8 cellular contexts compared by ENCODE assay signal in the genomic region with DNA sequence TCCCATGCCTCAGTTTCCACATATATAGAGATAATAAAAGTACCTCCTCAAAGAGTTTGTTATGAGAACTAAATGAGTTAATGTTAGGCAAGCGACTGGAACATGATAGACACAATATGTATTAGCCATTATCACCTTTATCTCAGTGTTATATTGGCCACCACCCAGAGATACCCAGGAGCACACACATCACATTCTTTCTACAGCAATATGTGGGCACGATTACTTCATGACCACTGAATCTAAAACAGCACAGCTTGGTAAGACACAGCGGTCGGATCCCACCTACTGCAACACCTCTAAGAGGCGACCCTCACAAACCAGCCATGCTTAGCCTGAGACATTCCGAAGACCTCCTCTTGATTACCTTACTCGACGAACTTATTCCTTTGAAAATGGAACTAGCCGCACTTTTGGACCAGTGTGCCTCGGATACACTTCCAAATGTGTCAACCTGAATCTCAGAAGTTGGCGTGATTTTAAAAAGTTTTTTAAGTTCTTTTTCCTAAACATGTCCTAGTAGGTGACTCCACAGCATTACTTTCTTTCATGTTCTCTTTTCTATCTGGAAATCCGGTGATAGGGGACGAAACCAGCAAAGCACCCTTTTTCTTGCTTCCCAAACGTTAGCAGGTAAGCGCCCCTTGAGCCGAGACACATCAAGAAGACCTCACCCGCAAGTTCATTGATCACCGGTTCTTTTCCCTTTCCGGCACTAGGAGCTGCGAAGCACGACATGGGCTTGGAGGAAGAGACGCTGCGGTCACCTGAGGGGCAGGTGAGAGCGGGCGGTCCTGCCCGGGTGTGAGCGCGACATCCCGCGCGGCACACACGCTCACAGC. TPM values are rescaled to one million over a fixed set of nuclear protein-coding genes. Genes with fewer than 3 reads are reported as not detected.
DNase-seq lines count a peak whose midpoint lies in the region; ATAC-seq and TF ChIP-seq lines count a peak whose summit lies in the region.

No MANE protein-coding gene starts in this region.

- H3K27ac ChIP-seq in ascending aorta (peak overlapping the region; percentile 65 to 66), tibial artery (peak overlapping the region; percentile 75 to 93)

- no peaks in the 10 kb centered on the region for H3K9me3 ChIP-seq in ascending aorta
- no peaks in the 10 kb centered on the region for H3K9me3 ChIP-seq in tibial artery

- peak overlapping the region; percentile 91 to 99 (median 98) for H3K4me3 Mint-ChIP-seq in IgD-negative memory B cell

- DNase-seq in DMS79 (lab: John Stamatoyannopoulos, UW) (peak; percentile 1), DMS79 treated with DMSO at 0.1 percent for 48 hours (lab: John Stamatoyannopoulos, UW) (no peak), ascending aorta (ENCODE audit: low spot score in 2 of 2) (no peak), left kidney (ENCODE audit: low read depth, low spot score) (peak; percentile 19), tibial artery (no peak), T1000 (lab: John Stamatoyannopoulos, UW) (no peak)

- H3K27me3 ChIP-seq in ascending aorta (no peaks in the 10 kb centered on the region), tibial artery (no peaks in the 10 kb centered on the region)

- intact Hi-C loops in ascending aorta (cut with DNase I), result loop anchor here (1.0 to 2.0 kb wide), 3 partner anchors 110 to 640 kb away; no protein-coding TSS in a partner anchor
- intact Hi-C loops in tibial artery (cut with DNase I; ENCODE audit: low total_unique reads), result loop anchor here (5.0 kb wide), 1 partner anchor 637 kb away; a partner anchor contains a TSS

- H3K9me3 Mint-ChIP-seq in IgD-negative memory B cell, result no peaks in the 10 kb centered on the region

- TF ChIP-seq CTCF in ascending aorta (IDR thresholded peaks at IDR 0.05) (no peak), tibial artery (IDR thresholded peaks at IDR 0.05) (no peak)

- peak overlapping the region; percentile 65 to 70 (median 65) for H3K27ac Mint-ChIP-seq in IgD-negative memory B cell

- H3K4me1 ChIP-seq in ascending aorta (peaks cover 0 to 7% of the 10 kb centered on the region in 2 donors), tibial artery (peaks cover 0 to 41% (median 17%) of the 10 kb centered on the region in 4 donors)

- peak overlapping the region; percentile 86 to 95 for H3K4me3 ChIP-seq in ascending aorta
- H3K4me3 ChIP-seq in tibial artery, result peak overlapping the region; percentile 89 to 97

- H3K36me3 ChIP-seq in ascending aorta (no peaks in the 10 kb centered on the region), tibial artery (no peaks in the 10 kb centered on the region)

- no peak for ATAC-seq in GM19455 (IDR thresholded peaks at IDR 0.05; ENCODE audit: unreplicated experiment)

- H3K27me3 Mint-ChIP-seq in IgD-negative memory B cell, result no peaks in the 10 kb centered on the region

- H3K36me3 Mint-ChIP-seq in IgD-negative memory B cell, result no peaks in the 10 kb centered on the region

- peaks cover 31 to 47% (median 32%) of the 10 kb centered on the region in 3 donors for H3K4me1 Mint-ChIP-seq in IgD-negative memory B cell

RNA-seq across cellular contexts. Expression of a gene that starts 0.9 kb away (rescaled TPM):
- polyA plus RNA-seq in IgD-negative memory B cell, result 17.0 TPM
- 19.9 TPM for total RNA-seq in ascending aorta

Comparison
In these comparisons a context has a peak if more than half of its experiments do, and no peak if none do; other contexts are left out.
1. DNase-seq: peak in DMS79 (single experiment) and left kidney (single experiment); none in DMS79 treated with DMSO at 0.1 percent for 48 hours (single experiment), ascending aorta (0 of 2), tibial artery (0 of 2) and T1000 (single experiment).